In genomic region chr11:1203505-1204271, GRCh38 we compare ENCODE assay signal across 14 cellular contexts. TPM values are rescaled to one million over a fixed set of nuclear protein-coding genes. Genes with fewer than 3 reads are reported as not detected.
A peak's percentile ranks its signal among the peaks of the same experiment; 100 is the strongest.
DNase-seq lines count a peak whose midpoint lies in the region; ATAC-seq and TF ChIP-seq lines count a peak whose summit lies in the region.
"Had no signal": no experiment of that assay in that cellular context is flagged by ENCODE, and none has a peak within 500 bp of the region (broad histone marks: within the 10 kb centered on the region; RNA-seq: fewer than 3 reads in every experiment).

No MANE protein-coding gene starts in this region.

- CTCF ChIA-PET in SK-N-SH (lab: Yijun Ruan, JAX): interaction anchor here (0.7 to 5.9 kb wide), 14 partner anchors 17 to 892 kb away, joined by 3 to 38 read pairs (median 4); partner anchors contain the start of gene MUC5B

- no peaks in the 10 kb centered on the region for H3K79me2 ChIP-seq in SK-N-SH (ENCODE audit: insufficient read depth)

- ATAC-seq in SK-N-SH treated with all-trans-retinoic acid at 6 μM for 48 hours (no peak), left cardiac atrium (no peak), psoas muscle (peak in 1 of 4 donors; percentile 4), GM18873 (IDR thresholded peaks at IDR 0.05; ENCODE audit: low FRiP score, unreplicated experiment) (no peak), GM19455 (IDR thresholded peaks at IDR 0.05; ENCODE audit: unreplicated experiment) (no peak), GM19023 (IDR thresholded peaks at IDR 0.05; ENCODE audit: unreplicated experiment) (no peak)

- WGBS in SK-N-SH (ENCODE audit: low lambda C conversion rate): 52% methylated on average over 8 of the region's 30 CpGs
- 44 to 59% (median 52%) methylated on average over 28 to 30 of the region's 30 CpGs for WGBS in psoas muscle, 3 donors

- H2AFZ ChIP-seq in SK-N-SH (ENCODE audit: low read depth): no peak overlapping the region

- no peaks in the 10 kb centered on the region for H3K36me3 ChIP-seq in SK-N-SH (replicated peaks in 1 of 2; ENCODE audit: control insufficient read depth in 1 of 2, insufficient read depth in 2 of 2, low read length in 1 of 2)
- H3K36me3 ChIP-seq in psoas muscle (ENCODE audit: insufficient read depth in 1 of 2, low read depth in 1 of 2): no peaks in the 10 kb centered on the region
- H3K36me3 ChIP-seq: upper lobe of left lung had no signal

- no peaks in the 10 kb centered on the region for H3K9me3 ChIP-seq in SK-N-SH
- H3K9me3 ChIP-seq in psoas muscle: no peaks in the 10 kb centered on the region
- H3K9me3 ChIP-seq: upper lobe of left lung had no signal

- H3K9me2 ChIP-seq in SK-N-SH: no peaks in the 10 kb centered on the region

- POLR2A ChIA-PET in SK-N-SH (lab: Yijun Ruan, JAX): no interaction called here

- H3K4me3 ChIP-seq in SK-N-SH (ENCODE audit: low read depth in 2 of 2, low read length in 1 of 2) (no peak overlapping the region), psoas muscle (no peak overlapping the region)
- H3K4me3 ChIP-seq: upper lobe of left lung had no signal

- no peaks in the 10 kb centered on the region for H4K20me1 ChIP-seq in SK-N-SH (ENCODE audit: insufficient read depth)

- no peaks in the 10 kb centered on the region for H3F3A ChIP-seq in SK-N-SH (replicated peaks; ENCODE audit: insufficient read depth)

- H3K27ac ChIP-seq in SK-N-SH (ENCODE audit: low read depth in 2 of 2, low read length in 1 of 2) (no peak overlapping the region), psoas muscle (no peak overlapping the region)
- H3K27ac ChIP-seq: upper lobe of left lung had no signal

- no peak overlapping the region for H3K9ac ChIP-seq in SK-N-SH

- intact Hi-C loops in left cardiac atrium (cut with DNase I) (loop anchor here in 1 of 2 donors (2.0 kb wide), 2 partner anchors 313 to 373 kb away; no protein-coding TSS in a partner anchor), psoas muscle (cut with DNase I) (loop anchor here (1.0 to 10.0 kb wide), 5 partner anchors 181 to 374 kb away; partner anchors contain the start of genes BRSK2 (in 1 of the 2) and DUSP8 (in 1 of the 2))

- no peak overlapping the region for H3K4me2 ChIP-seq in SK-N-SH

- no peak for TF ChIP-seq EP300 in SK-N-SH (IDR thresholded peaks at IDR 0.05; ENCODE audit: borderline replicate concordance in 1 of 2, low read depth in 1 of 2, low read length in 1 of 2)

- TF ChIP-seq CTCF in SK-N-SH (IDR thresholded peaks at IDR 0.05) (no peak), psoas muscle (IDR thresholded peaks at IDR 0.05) (no peak)

- peak; percentile 37 for DNase-seq in SK-N-SH
- peak; percentile 52 for DNase-seq in LoVo (ENCODE audit: low spot score)
- DNase-seq in left cardiac atrium: peak; percentile 18
- peak; percentile 10 to 51 for DNase-seq in psoas muscle
- DNase-seq: SIG-M5 had no signal

- TF ChIP-seq RAD21 in SK-N-SH (IDR thresholded peaks at IDR 0.05; ENCODE audit: low read length): no peak

- peaks cover 5% of the 10 kb centered on the region; the same call in 1 of the 2 replicates for H3K27me3 ChIP-seq in SK-N-SH (ENCODE audit: insufficient read depth)
- peaks cover 0 to 40% (median 7%) of the 10 kb centered on the region in 3 donors for H3K27me3 ChIP-seq in psoas muscle (ENCODE audit: insufficient read depth in 3 of 3, low read length in 2 of 3)

- H3K4me1 ChIP-seq in SK-N-SH (ENCODE audit: control insufficient read depth in 1 of 2, insufficient read depth in 2 of 2, low read depth in 1 of 2, low read length in 1 of 2): peaks cover 0 to 10% of the 10 kb centered on the region in 2 experiments; a peak in 1 of 4 replicates
- H3K4me1 ChIP-seq in psoas muscle: no peaks in the 10 kb centered on the region

TF ChIP-seq in SK-N-SH, 30 proteins besides CTCF, POLR2A, EP300 and RAD21:
- TF ChIP-seq NRF1 (IDR thresholded peaks at IDR 0.05; ENCODE audit: low read depth, low read length): no peak
- TF ChIP-seq CHD2 (IDR thresholded peaks at IDR 0.05; ENCODE audit: low read length, partially characterized antibody): no peak
- TF ChIP-seq TEAD4 (IDR thresholded peaks at IDR 0.05; ENCODE audit: borderline replicate concordance, insufficient read depth): no peak
- no peak for TF ChIP-seq RXRA (IDR thresholded peaks at IDR 0.05; ENCODE audit: borderline replicate concordance, low read depth)
- no peak for TF ChIP-seq SMC3 (IDR thresholded peaks at IDR 0.05; ENCODE audit: low read depth, low read length)
- TF ChIP-seq FOXM1 (IDR thresholded peaks at IDR 0.05; ENCODE audit: low read depth): no peak
- TF ChIP-seq USF2 (IDR thresholded peaks at IDR 0.05; ENCODE audit: borderline replicate concordance, low read depth, low read length): no peak
- no peak for TF ChIP-seq RFX5 (IDR thresholded peaks at IDR 0.05; ENCODE audit: low read length)

TF ChIP-seq in SK-N-SH treated with all-trans-retinoic acid at 6 μM for 48 hours, 23 proteins besides CTCF, POLR2A, EP300 and RAD21:
- TF ChIP-seq TCF4 (CRISPR knock-in tag; IDR thresholded peaks at IDR 0.05; ENCODE audit: borderline replicate concordance): no peak

RNA-seq across cellular contexts. Expression of gene MUC5B, which starts 19.2 kb away (rescaled TPM):
- polyA plus RNA-seq in SK-N-SH (2012; rRNA removed) (not detected in 2 replicates), psoas muscle (under 1 TPM in 1 of 3 donors, not detected in 2; under 0.01 TPM)
- not detected in 2 replicates for polyA plus RNA-seq in SK-N-SH (2012; cell fraction: cytosol; rRNA removed)
- not detected in 2 replicates for polyA plus RNA-seq in SK-N-SH (2012; cell fraction: nucleus; rRNA removed)
- total RNA-seq in left cardiac atrium (not detected), psoas muscle (under 1 TPM in 3 of 4 donors, not detected in 1; 0.02 to 0.41 (median 0.20) TPM)
- total RNA-seq: A673, frontal cortex, kidney epithelial cell had no signal

RNA-seq across cellular contexts. Expression of gene MUC5AC, which starts 45.9 kb away (rescaled TPM):
- polyA plus RNA-seq in SK-N-SH (2012; rRNA removed) (not detected in 2 replicates), psoas muscle (not detected)
- polyA plus RNA-seq in SK-N-SH (2012; cell fraction: cytosol; rRNA removed): not detected in 2 replicates
- not detected in 2 replicates for polyA plus RNA-seq in SK-N-SH (2012; cell fraction: nucleus; rRNA removed)
- total RNA-seq in left cardiac atrium (not detected), psoas muscle (under 1 TPM in 1 of 4 donors, not detected in 3; 0.02 TPM)
- total RNA-seq: A673, frontal cortex, kidney epithelial cell, neural crest cell had no signal
